Comparison of ENCODE assay signal across 17 cellular contexts in genomic region chr4:52780627-52781354, GRCh38. TPM values are rescaled to one million over a fixed set of nuclear protein-coding genes. Genes with fewer than 3 reads are reported as not detected.
DNase-seq lines count a peak whose midpoint lies in the region; ATAC-seq, FAIRE-seq and TF ChIP-seq lines count a peak whose summit lies in the region.
"Had no signal": no experiment of that assay in that cellular context is flagged by ENCODE, and none has a peak within 500 bp of the region (broad histone marks: within the 10 kb centered on the region; RNA-seq: fewer than 3 reads in every experiment).

No MANE protein-coding gene starts in this region.

- H3K27ac ChIP-seq in colonic mucosa = no peak overlapping the region
- H3K27ac ChIP-seq: adrenal gland, SK-N-MC, vagina had no signal

- H3K27ac Mint-ChIP-seq in CD14-positive monocyte = no peak overlapping the region
- H3K27ac Mint-ChIP-seq: activated T-helper 17 cell treated with anti-CD3 and anti-CD28 coated beads, Interleukin-2, amount 50 U/mL, for 72 hours; immature natural killer cell had no signal

- peaks cover 0 to 2% (median 1%) of the 10 kb centered on the region in 3 donors for H3K27me3 Mint-ChIP-seq in CD14-positive monocyte (ENCODE audit: low read depth in 3 of 3)

- H3K36me3 Mint-ChIP-seq in CD14-positive monocyte = no peaks in the 10 kb centered on the region
- H3K36me3 Mint-ChIP-seq: immature natural killer cell had no signal

- H3K36me3 ChIP-seq in bronchial epithelial cell (ENCODE audit: control insufficient read depth, insufficient read depth, low read length) (no peaks in the 10 kb centered on the region), colonic mucosa (no peaks in the 10 kb centered on the region)
- H3K36me3 ChIP-seq: adrenal gland, vagina had no signal

- no peak for ATAC-seq in HG03469 (IDR thresholded peaks at IDR 0.05; ENCODE audit: unreplicated experiment)
- ATAC-seq: activated T-helper 17 cell treated with anti-CD3 and anti-CD28 coated beads, Interleukin-2, amount 50 U/mL, for 72 hours had no signal

- H3K27me3 ChIP-seq in bronchial epithelial cell (ENCODE audit: control insufficient read depth, insufficient read depth, low read length) (peaks cover 2% of the 10 kb centered on the region), colonic mucosa (no peaks in the 10 kb centered on the region)
- H3K27me3 ChIP-seq: adrenal gland, vagina had no signal

- H3K9me3 ChIP-seq in colonic mucosa = no peaks in the 10 kb centered on the region
- H3K9me3 ChIP-seq: adrenal gland, vagina had no signal

- H3K9me3 Mint-ChIP-seq in CD14-positive monocyte = peaks cover 5 to 22% (median 9%) of the 10 kb centered on the region in 7 donors
- H3K9me3 Mint-ChIP-seq: activated T-helper 17 cell treated with anti-CD3 and anti-CD28 coated beads, Interleukin-2, amount 50 U/mL, for 72 hours had no signal

- intact Hi-C loops in CD14-positive monocyte (cut with micrococcal nuclease) (no loop called here), colonic mucosa (cut with DNase I) (loop anchor here (10.0 kb wide), 1 partner anchor 204 kb away; no protein-coding TSS in a partner anchor)

- TF ChIP-seq CTCF in bronchial epithelial cell (IDR thresholded peaks at IDR 0.05; ENCODE audit: insufficient read depth, low read length, severe bottlenecking) (no peak), CD14-positive monocyte (IDR thresholded peaks at IDR 0.05) (no peak), colonic mucosa (IDR thresholded peaks at IDR 0.05) (no peak)

- peak; percentile 1 for DNase-seq in CMK (ENCODE audit: low read depth)
- peak; percentile 24 for DNase-seq in HT-29 (ENCODE audit: low spot score)
- peak; percentile 41 for DNase-seq in RKO (ENCODE audit: low spot score)
- DNase-seq in bronchial epithelial cell (ENCODE audit: low read depth) = peak; percentile 13
- no peak for DNase-seq in CD14-positive monocyte (ENCODE audit: low spot score)
- DNase-seq in colonic mucosa = no peak
- no peak for DNase-seq in cerebellar nuclear complex (lab: John Stamatoyannopoulos, UW)
- DNase-seq: activated CD8-positive, alpha-beta memory T cell treated with anti-CD3 and anti-CD28 coated beads for 24 hours; immature natural killer cell; mesenchymal stem cell; retina had no signal

- H3K4me1 ChIP-seq in colonic mucosa = no peaks in the 10 kb centered on the region
- H3K4me1 ChIP-seq: adrenal gland, vagina had no signal

- no peak overlapping the region for H3K4me3 Mint-ChIP-seq in CD14-positive monocyte
- H3K4me3 Mint-ChIP-seq: activated T-helper 17 cell treated with anti-CD3 and anti-CD28 coated beads, Interleukin-2, amount 50 U/mL, for 72 hours; immature natural killer cell; neural crest cell had no signal

- H3K4me1 Mint-ChIP-seq in CD14-positive monocyte = no peaks in the 10 kb centered on the region
- H3K4me1 Mint-ChIP-seq: activated T-helper 17 cell treated with anti-CD3 and anti-CD28 coated beads, Interleukin-2, amount 50 U/mL, for 72 hours; immature natural killer cell; neural crest cell had no signal

- H3K9ac ChIP-seq in colonic mucosa (ENCODE audit: low read depth in 2 of 2, low read length in 2 of 2) = no peak overlapping the region

- FAIRE-seq in bronchial epithelial cell (lab: Jason Lieb, UNC) = no peak

- H3K4me3 ChIP-seq in bronchial epithelial cell (ENCODE audit: low read depth, low read length) = no peak overlapping the region
- H3K4me3 ChIP-seq in colonic mucosa = no peak overlapping the region
- H3K4me3 ChIP-seq: adrenal gland, SK-N-MC, vagina had no signal

RNA-seq across cellular contexts. Expression of gene ERVMER34-1, which starts 29.6 kb away (rescaled TPM):
- 2.9 and 4.6 TPM in 2 replicates for total RNA-seq in HT-29 (2014; rRNA removed; shearing (Covaris generic))
- total RNA-seq in bronchial epithelial cell = 0.51 and 3.2 TPM in 2 replicates
- not detected for polyA plus RNA-seq in CD14-positive monocyte
- total RNA-seq in colonic mucosa = 1 to 10 TPM in 1 of 2 donors, under 1 TPM in 1; 0.77 to 1.1 TPM
- polyA plus RNA-seq: immature natural killer cell had no signal

Comparison
In these comparisons a context has a peak if more than half of its experiments do, and no peak if none do; other contexts are left out.
1. DNase-seq: peak in CMK (single experiment), HT-29 (single experiment), RKO (single experiment) and bronchial epithelial cell (single experiment); none in CD14-positive monocyte (single experiment), colonic mucosa (single experiment) and cerebellar nuclear complex (0 of 2).